Comparison of ENCODE assay signal across 22 cellular contexts in genomic region chr1:56626546-56626945, GRCh38. TPM values are rescaled to one million over a fixed set of nuclear protein-coding genes. Genes with fewer than 3 reads are reported as not detected.
DNase-seq lines count a peak whose midpoint lies in the region; ATAC-seq and TF ChIP-seq lines count a peak whose summit lies in the region.
"Had no signal": no experiment of that assay in that cellular context is flagged by ENCODE, and none has a peak within 500 bp of the region (broad histone marks: within the 10 kb centered on the region; RNA-seq: fewer than 3 reads in every experiment).

No MANE protein-coding gene starts in this region.

- H3K27me3 Mint-ChIP-seq in endodermal cell (ENCODE audit: insufficient read depth), result no peaks in the 10 kb centered on the region

- no peak overlapping the region for H3K9ac ChIP-seq in endodermal cell (ENCODE audit: extremely low read depth, low read length, poor library complexity, severe bottlenecking)

- intact Hi-C loops in A673 (cut with micrococcal nuclease; ENCODE audit: unreplicated experiment), result no loop called here

- H3K27ac Mint-ChIP-seq in endodermal cell, result no peak overlapping the region
- H3K27ac Mint-ChIP-seq: activated naive CD8-positive, alpha-beta T cell treated with anti-CD3 and anti-CD28 coated beads for 36 hours; CD14-positive monocyte; progenitor cell of endocrine pancreas; stimulated activated memory B cell treated with anti-CD40 and anti-IgM and Interleukin-4, amounts not matched to agents 10 μg/mL and 1 μg/mL and 100 μg/mL, for 72 hours had no signal

- POLR2A ChIA-PET in A673 (lab: Charles Lee; ENCODE audit: low non-redundant PET), result no interaction called here

- H3K4me3 Mint-ChIP-seq in endodermal cell, result no peak overlapping the region
- H3K4me3 Mint-ChIP-seq: activated naive CD8-positive, alpha-beta T cell treated with anti-CD3 and anti-CD28 coated beads for 36 hours; CD14-positive monocyte; neural crest cell; stimulated activated memory B cell treated with anti-CD40 and anti-IgM and Interleukin-4, amounts not matched to agents 10 μg/mL and 1 μg/mL and 100 μg/mL, for 72 hours had no signal

- peaks cover 8% of the 10 kb centered on the region for H3K4me1 Mint-ChIP-seq in endodermal cell
- H3K4me1 Mint-ChIP-seq: activated naive CD8-positive, alpha-beta T cell treated with anti-CD3 and anti-CD28 coated beads for 36 hours; neural crest cell; stimulated activated memory B cell treated with anti-CD40 and anti-IgM and Interleukin-4, amounts not matched to agents 10 μg/mL and 1 μg/mL and 100 μg/mL, for 72 hours had no signal

- H3K27ac ChIP-seq in RWPE2 (ENCODE audit: poor library complexity, severe bottlenecking), result peak overlapping the region; percentile 46
- H3K27ac ChIP-seq in A673 (ENCODE audit: low read depth, low read length, poor library complexity, severe bottlenecking), result no peak overlapping the region
- H3K27ac ChIP-seq in endodermal cell (ENCODE audit: low read depth, low read length), result no peak overlapping the region
- H3K27ac ChIP-seq: breast epithelium, colonic mucosa, skin epidermis, uterus had no signal

- TF ChIP-seq CTCF in RWPE2 (IDR thresholded peaks at IDR 0.05; ENCODE audit: poor library complexity, severe bottlenecking) (no peak), A673 (conservative IDR thresholded peaks at IDR 0.05; ENCODE audit: low read depth, low read length) (no peak), endodermal cell (conservative IDR thresholded peaks at IDR 0.05) (no peak)

- H3K9me3 Mint-ChIP-seq in endodermal cell, result peaks cover 11% of the 10 kb centered on the region
- H3K9me3 Mint-ChIP-seq: activated naive CD8-positive, alpha-beta T cell treated with anti-CD3 and anti-CD28 coated beads for 36 hours had no signal

- H3K9me3 ChIP-seq in RWPE2 (ENCODE audit: severe bottlenecking), result no peaks in the 10 kb centered on the region
- no peaks in the 10 kb centered on the region for H3K9me3 ChIP-seq in A673 (ENCODE audit: low read depth, low read length, poor library complexity, severe bottlenecking)
- H3K9me3 ChIP-seq in endodermal cell (ENCODE audit: control insufficient read depth, low read length), result no peaks in the 10 kb centered on the region
- H3K9me3 ChIP-seq: breast epithelium, colonic mucosa, uterus had no signal

- H3K4me1 ChIP-seq in RWPE2 (ENCODE audit: insufficient read depth, poor library complexity, severe bottlenecking) (peaks cover 21% of the 10 kb centered on the region), A673 (ENCODE audit: insufficient read depth, low read length, poor library complexity, severe bottlenecking) (no peaks in the 10 kb centered on the region), endodermal cell (ENCODE audit: control insufficient read depth, insufficient read depth, low read length) (no peaks in the 10 kb centered on the region)
- H3K4me1 ChIP-seq: breast epithelium, colonic mucosa, uterus had no signal

- BruUV-seq in A673 (replicated peaks; lab: Mats Ljungman, UMichigan), result no TSS peak

- H3K27me3 ChIP-seq in RWPE2 (ENCODE audit: insufficient read depth, poor library complexity, severe bottlenecking) (no peaks in the 10 kb centered on the region), A673 (replicated peaks; ENCODE audit: insufficient read depth, low read depth, low read length, poor library complexity) (peaks cover 35% of the 10 kb centered on the region), endodermal cell (ENCODE audit: control insufficient read depth, insufficient read depth, low read length, poor library complexity, severe bottlenecking) (no peaks in the 10 kb centered on the region)
- H3K27me3 ChIP-seq: breast epithelium, colonic mucosa, uterus had no signal

- ATAC-seq in RWPE2 (ENCODE audit: low read depth) (peak; percentile 52; the same call in 2 of the 3 replicates), GM21515 (IDR thresholded peaks at IDR 0.05; ENCODE audit: unreplicated experiment) (no peak), HG03159 (IDR thresholded peaks at IDR 0.05; ENCODE audit: unreplicated experiment) (no peak)
- ATAC-seq: K562; stimulated activated memory B cell treated with anti-CD40 and anti-IgM and Interleukin-4, amounts not matched to agents 10 μg/mL and 1 μg/mL and 100 μg/mL, for 72 hours had no signal

- no peaks in the 10 kb centered on the region for H3K36me3 ChIP-seq in RWPE2 (ENCODE audit: low read depth)
- no peaks in the 10 kb centered on the region for H3K36me3 ChIP-seq in A673 (ENCODE audit: insufficient read depth, low read length, poor library complexity, severe bottlenecking)
- no peaks in the 10 kb centered on the region for H3K36me3 ChIP-seq in endodermal cell (ENCODE audit: control insufficient read depth, insufficient read depth, low read length)
- H3K36me3 ChIP-seq: breast epithelium, colonic mucosa, uterus had no signal

- CTCF ChIA-PET in A673 (lab: Charles Lee), result no interaction called here

- DNase-seq in EL (peak; percentile 55), RWPE2 (ENCODE audit: low spot score) (no peak), fibroblast of peridontal ligament (ENCODE audit: extremely low read depth) (peak; percentile 64), A673 (ENCODE audit: low spot score) (no peak), endodermal cell (no peak)
- DNase-seq: activated CD8-positive, alpha-beta memory T cell treated with anti-CD3 and anti-CD28 coated beads, Interleukin-2, amount 50 U/mL, for 4 hours; activated naive CD8-positive, alpha-beta T cell treated with anti-CD3 and anti-CD28 coated beads for 36 hours; colonic mucosa; NCI-H146; NCI-H2171; RPMI8226; stimulated activated CD4-positive, alpha-beta T cell treated with anti-CD3 and anti-CD28 coated beads, Interleukin-1b, Interleukin-23, amount 100 ng/mL, for 48 hours; uterus had no signal

- H3K4me3 ChIP-seq in RWPE2 (ENCODE audit: severe bottlenecking) (no peak overlapping the region), A673 (ENCODE audit: low read depth, low read length, poor library complexity, severe bottlenecking) (no peak overlapping the region), endodermal cell (ENCODE audit: low read length) (no peak overlapping the region)
- H3K4me3 ChIP-seq: breast epithelium, colonic mucosa, K562, skin epidermis, uterus had no signal

- H3K36me3 Mint-ChIP-seq in endodermal cell (ENCODE audit: low read depth), result no peaks in the 10 kb centered on the region
- H3K36me3 Mint-ChIP-seq: activated naive CD8-positive, alpha-beta T cell treated with anti-CD3 and anti-CD28 coated beads for 36 hours; CD14-positive monocyte; stimulated activated memory B cell treated with anti-CD40 and anti-IgM and Interleukin-4, amounts not matched to agents 10 μg/mL and 1 μg/mL and 100 μg/mL, for 72 hours had no signal

RNA-seq across cellular contexts. Expression of gene PRKAA2, which starts 18.6 kb away (rescaled TPM):
- 0.11 and 0.20 TPM in 2 replicates for total RNA-seq in A673 (2021)
- total RNA-seq in endodermal cell, result 10 to 100 TPM in 1 of 2 donors, 1 to 10 TPM in 1; 4.7 to 15.3 TPM
- 6.8 TPM for polyA plus RNA-seq in endodermal cell (2013, experiment 1 of 2)
- 6.0 TPM for polyA plus RNA-seq in endodermal cell (2013, experiment 2 of 2)
- total RNA-seq: K562 had no signal
- polyA plus RNA-seq: CD14-positive monocyte had no signal

RNA-seq across cellular contexts. Expression of gene PLPP3, which starts 47.2 kb away (rescaled TPM):
- total RNA-seq in A673 (2021), result 0.39 and 0.79 TPM in 2 replicates
- total RNA-seq in endodermal cell, result 10 to 100 TPM; 39.2 to 55.2 TPM
- polyA plus RNA-seq in endodermal cell (2013, experiment 1 of 2), result 45.8 TPM
- polyA plus RNA-seq in endodermal cell (2013, experiment 2 of 2), result 38.6 TPM
- total RNA-seq: activated naive CD8-positive, alpha-beta T cell treated with anti-CD3 and anti-CD28 coated beads for 36 hours had no signal

Comparison
In these comparisons a context has a peak if more than half of its experiments do, and no peak if none do; other contexts are left out.
1. DNase-seq: peak in EL (single experiment) and fibroblast of peridontal ligament (single experiment); none in RWPE2 (single experiment), A673 (single experiment) and endodermal cell (single experiment).
2. RNA of gene PLPP3, which starts 47.2 kb away (total RNA-seq): 39.2 to 55.2 TPM in endodermal cell; 0.39 to 0.79 TPM in A673; every median in the first group is over 10 times any median in the second.